ENCODE assay signal across 15 cellular contexts in the genomic region with DNA sequence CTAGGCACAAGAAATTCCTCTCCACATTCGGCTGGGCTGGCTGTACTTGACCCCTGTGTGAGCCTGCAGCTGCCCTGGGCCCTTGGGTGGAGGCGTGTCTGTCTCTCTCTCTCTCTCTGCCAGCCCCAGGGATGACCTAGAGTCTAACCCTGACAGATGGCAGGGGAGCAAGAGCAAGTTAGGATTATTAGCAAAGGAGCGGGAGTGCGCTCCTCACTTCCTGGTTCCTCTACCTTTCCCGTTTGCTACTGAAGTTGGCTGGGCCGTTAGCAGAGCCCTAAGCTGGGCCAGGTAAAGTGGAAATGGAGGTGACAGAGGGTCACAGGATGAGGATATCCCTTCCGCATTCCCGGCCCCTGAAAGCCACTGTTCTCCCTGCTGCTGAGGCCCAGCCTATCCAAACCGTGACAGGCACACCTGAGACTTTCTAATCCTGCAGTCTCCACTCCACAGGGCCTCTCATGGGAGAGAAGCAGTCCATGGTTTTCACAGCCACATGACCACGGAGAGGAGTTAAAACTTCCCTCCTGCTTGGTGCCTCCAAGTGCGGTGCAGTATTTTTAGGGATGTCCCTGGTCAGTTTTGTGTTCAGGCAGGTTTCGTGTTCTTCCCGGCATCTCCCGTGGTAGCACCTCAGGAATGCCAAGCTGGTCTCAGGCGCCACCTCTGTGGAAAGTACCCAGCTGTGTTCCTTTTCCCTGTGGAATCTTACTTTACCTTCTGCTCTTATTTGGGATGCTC.
DNase-seq lines count a peak whose midpoint lies in the region; ATAC-seq and TF ChIP-seq lines count a peak whose summit lies in the region.
"Had no signal": no experiment of that assay in that cellular context is flagged by ENCODE, and none has a peak within 500 bp of the region (broad histone marks: within the 10 kb centered on the region; RNA-seq: fewer than 3 reads in every experiment).

No MANE protein-coding gene starts in this region.

- H3K4ac ChIP-seq in neuronal stem cell (ENCODE audit: low read length), result no peak overlapping the region

- H3K27me3 Mint-ChIP-seq in MCF 10A (ENCODE audit: insufficient read depth, unreplicated experiment), result no peaks in the 10 kb centered on the region

- H3K9me3 ChIP-seq in RWPE2 (ENCODE audit: severe bottlenecking) (no peaks in the 10 kb centered on the region), right cardiac atrium (ENCODE audit: control insufficient read depth, low read length) (no peaks in the 10 kb centered on the region), neuronal stem cell (replicated peaks in 1 of 2; ENCODE audit: control insufficient read depth in 2 of 2, insufficient read depth in 1 of 2, low read depth in 1 of 2, low read length in 2 of 2) (no peaks in the 10 kb centered on the region), gastroesophageal sphincter (peaks cover 0 to 8% (median 0%) of the 10 kb centered on the region in 3 donors)

- CTCF ChIA-PET in MCF 10A (lab: Yijun Ruan, JAX), result interaction anchor here (0.6 to 4.1 kb wide), 5 partner anchors 9 to 189 kb away, joined by 3 to 30 read pairs (median 3); no protein-coding TSS in a partner anchor

- H3K14ac ChIP-seq in neuronal stem cell (ENCODE audit: low read length), result no peak overlapping the region

- H3K4me2 ChIP-seq in neuronal stem cell (ENCODE audit: insufficient read depth, low read length, poor library complexity, severe bottlenecking), result no peak overlapping the region

- 72% methylated on average over 15 of the region's 15 CpGs for WGBS in right cardiac atrium
- WGBS in neuronal stem cell (ENCODE audit: extremely low coverage in 2 of 2, insufficient read length in 2 of 2, insufficient replicate concordance in 1 of 2), 2 donors, result no CpG with 5 or more reads among the region's 15 CpGs
- WGBS in gastroesophageal sphincter (ENCODE audit: low coverage in 1 of 2), 2 donors, result 72 to 89% methylated on average over 6 to 8 of the region's 15 CpGs

- H3K27ac Mint-ChIP-seq in MCF 10A (ENCODE audit: low read depth, unreplicated experiment), result no peak overlapping the region
- H3K27ac Mint-ChIP-seq: activated naive CD4-positive, alpha-beta T cell treated with anti-CD3 and anti-CD28 coated beads, Interleukin-2, amount 50 U/mL, for 72 hours had no signal

- peak; percentile 71 for DNase-seq in DMS 273 (lab: John Stamatoyannopoulos, UW; ENCODE audit: unreplicated experiment)
- no peak for DNase-seq in RWPE2 (ENCODE audit: low spot score)
- DNase-seq in right cardiac atrium, result no peak
- DNase-seq in neuronal stem cell (ENCODE audit: low spot score), result no peak
- DNase-seq in cortex of kidney (lab: John Stamatoyannopoulos, UW), result no peak
- DNase-seq in MCF 10A (ENCODE audit: unreplicated experiment), result no peak
- DNase-seq in NCI-H1105 treated with DMSO at 0.1 percent for 48 hours (lab: John Stamatoyannopoulos, UW), result no peak
- DNase-seq: cerebellar nuclear complex, GOT3, NCI-H446 treated with DMSO at 0.1 percent for 48 hours, SIG-M5 had no signal

- H3K4me1 ChIP-seq in RWPE2 (ENCODE audit: insufficient read depth, poor library complexity, severe bottlenecking), result peaks cover 9% of the 10 kb centered on the region
- peaks cover 7% of the 10 kb centered on the region for H3K4me1 ChIP-seq in right cardiac atrium (ENCODE audit: control insufficient read depth, insufficient read depth, low read length)
- H3K4me1 ChIP-seq in neuronal stem cell (ENCODE audit: control insufficient read depth in 2 of 2, insufficient read depth in 1 of 2, low read depth in 1 of 2, low read length in 2 of 2), result peaks cover 2 to 14% of the 10 kb centered on the region in 2 donors
- no peaks in the 10 kb centered on the region for H3K4me1 ChIP-seq in gastroesophageal sphincter

- no peak overlapping the region for H2BK15ac ChIP-seq in neuronal stem cell (ENCODE audit: low read length)

- H2AFZ ChIP-seq in neuronal stem cell (ENCODE audit: low read length), result no peak overlapping the region

- H3K4me3 ChIP-seq in RWPE2 (ENCODE audit: severe bottlenecking) (no peak overlapping the region), right cardiac atrium (ENCODE audit: low read length) (no peak overlapping the region), neuronal stem cell (ENCODE audit: low read length in 2 of 2) (no peak overlapping the region), gastroesophageal sphincter (no peak overlapping the region)

- no peak overlapping the region for H2BK120ac ChIP-seq in neuronal stem cell (ENCODE audit: low read depth, low read length)

- TF ChIP-seq EP300 in gastroesophageal sphincter (IDR thresholded peaks at IDR 0.05), result no peak

- H3K9me3 Mint-ChIP-seq in MCF 10A (ENCODE audit: unreplicated experiment), result peaks cover 12% of the 10 kb centered on the region
- H3K9me3 Mint-ChIP-seq: activated naive CD4-positive, alpha-beta T cell treated with anti-CD3 and anti-CD28 coated beads, Interleukin-2, amount 50 U/mL, for 72 hours had no signal

- POLR2A ChIA-PET in MCF 10A (lab: Yijun Ruan, JAX), result interaction anchor here (0.6 kb wide), 1 partner anchor 379 kb away, joined by 3 read pairs; no protein-coding TSS in a partner anchor

- no peak overlapping the region for H2AK5ac ChIP-seq in neuronal stem cell (ENCODE audit: low read depth, low read length)

- 0 out of 3 replicates have a peak, but pooled peaks have one; percentile 12 for ATAC-seq in RWPE2 (ENCODE audit: low read depth)
- peak; percentile 39 to 65 for ATAC-seq in right cardiac atrium
- ATAC-seq in gastroesophageal sphincter, result no peak
- ATAC-seq: activated naive CD4-positive, alpha-beta T cell treated with anti-CD3 and anti-CD28 coated beads, Interleukin-2, amount 50 U/mL, for 72 hours; esophagus mucosa had no signal

- H3K4me3 Mint-ChIP-seq in MCF 10A (ENCODE audit: unreplicated experiment), result no peak overlapping the region
- H3K4me3 Mint-ChIP-seq: nephron had no signal

- no peak overlapping the region for H4K91ac ChIP-seq in neuronal stem cell (ENCODE audit: low read depth, low read length, poor library complexity)

- no peak overlapping the region for H2BK5ac ChIP-seq in neuronal stem cell (ENCODE audit: low read length)

- H3K18ac ChIP-seq in neuronal stem cell (ENCODE audit: low read length), result peak overlapping the region; percentile 81

- no peaks in the 10 kb centered on the region for H3K27me3 ChIP-seq in RWPE2 (ENCODE audit: insufficient read depth, poor library complexity, severe bottlenecking)
- no peaks in the 10 kb centered on the region for H3K27me3 ChIP-seq in right cardiac atrium (ENCODE audit: control insufficient read depth, insufficient read depth)
- H3K27me3 ChIP-seq in neuronal stem cell (ENCODE audit: control insufficient read depth in 3 of 3, insufficient read depth in 3 of 3, low read depth in 1 of 3, low read length in 3 of 3), result no peaks in the 10 kb centered on the region
- H3K27me3 ChIP-seq in gastroesophageal sphincter, result no peaks in the 10 kb centered on the region

- BruUV-seq in MCF 10A (replicated peaks; lab: Mats Ljungman, UMichigan), result no TSS peak

- TF ChIP-seq CTCF in RWPE2 (IDR thresholded peaks at IDR 0.05; ENCODE audit: poor library complexity, severe bottlenecking), result no peak
- TF ChIP-seq CTCF in MCF 10A (IDR thresholded peaks at IDR 0.05; ENCODE audit: unreplicated experiment), result no peak
- TF ChIP-seq CTCF in gastroesophageal sphincter (IDR thresholded peaks at IDR 0.05), result no peak

- no peak for TF ChIP-seq POLR2A in gastroesophageal sphincter (IDR thresholded peaks at IDR 0.05)

- no peaks in the 10 kb centered on the region for H3K79me1 ChIP-seq in neuronal stem cell (ENCODE audit: low read depth, low read length)

- H3K27ac ChIP-seq in RWPE2 (ENCODE audit: poor library complexity, severe bottlenecking), result no peak overlapping the region
- no peak overlapping the region for H3K27ac ChIP-seq in right cardiac atrium (ENCODE audit: low read length)
- H3K27ac ChIP-seq in neuronal stem cell (replicated peaks; ENCODE audit: low read length), result no peak overlapping the region
- no peak overlapping the region for H3K27ac ChIP-seq in gastroesophageal sphincter

- H3K9ac ChIP-seq in neuronal stem cell (ENCODE audit: low read depth, low read length, poor library complexity), result no peak overlapping the region

- intact Hi-C loops in right cardiac atrium (cut with DNase I), result no loop called here
- intact Hi-C loops in MCF 10A (cut with micrococcal nuclease), result no loop called here

- peaks cover 8% of the 10 kb centered on the region for H3K4me1 Mint-ChIP-seq in MCF 10A (ENCODE audit: insufficient read depth, unreplicated experiment)

- H2BK12ac ChIP-seq in neuronal stem cell (ENCODE audit: low read length), result no peak overlapping the region

- no peak overlapping the region for H3K23ac ChIP-seq in neuronal stem cell (ENCODE audit: low read depth, low read length, poor library complexity)

- H4K8ac ChIP-seq in neuronal stem cell (ENCODE audit: low read depth, low read length), result no peak overlapping the region

- H3K36me3 ChIP-seq in RWPE2 (ENCODE audit: low read depth), result peaks cover 28% of the 10 kb centered on the region
- peaks cover 4 to 33% of the 10 kb centered on the region in 2 donors for H3K36me3 ChIP-seq in neuronal stem cell (replicated peaks in 1 of 2; ENCODE audit: control insufficient read depth in 2 of 2, insufficient read depth in 2 of 2, low read length in 2 of 2)
- H3K36me3 ChIP-seq in gastroesophageal sphincter, result peaks cover 0 to 28% of the 10 kb centered on the region in 2 donors

- H3K36me3 Mint-ChIP-seq in MCF 10A (ENCODE audit: insufficient read depth, unreplicated experiment), result peaks cover 50% of the 10 kb centered on the region
- H3K36me3 Mint-ChIP-seq: activated naive CD4-positive, alpha-beta T cell treated with anti-CD3 and anti-CD28 coated beads, Interleukin-2, amount 50 U/mL, for 72 hours had no signal
